Comparison of ENCODE assay signal across 8 cellular contexts in genomic region chr14:52706286-52706685, GRCh38. TPM values are rescaled to one million over a fixed set of nuclear protein-coding genes. Genes with fewer than 3 reads are reported as not detected.
A peak's percentile ranks its signal among the peaks of the same experiment; 100 is the strongest.
DNase-seq lines count a peak whose midpoint lies in the region; ATAC-seq and TF ChIP-seq lines count a peak whose summit lies in the region.

No MANE protein-coding gene starts in this region.

- WGBS in hepatocyte (ENCODE audit: low lambda C conversion rate, missing lambda C conversion rate), result 91% methylated on average over 5 of the region's 5 CpGs

- peaks cover 0 to 40% (median 4%) of the 10 kb centered on the region in 3 donors for H3K36me3 Mint-ChIP-seq in CD8-positive, alpha-beta memory T cell
- peaks cover 43% of the 10 kb centered on the region for H3K36me3 Mint-ChIP-seq in activated T-helper 17 cell treated with anti-CD3 and anti-CD28 coated beads, Interleukin-2, amount 50 U/mL, for 72 hours (ENCODE audit: low read depth)

- no peaks in the 10 kb centered on the region for H3K27me3 ChIP-seq in CD8-positive, alpha-beta memory T cell (ENCODE audit: insufficient read depth, low read length, poor library complexity, severe bottlenecking)
- no peaks in the 10 kb centered on the region for H3K27me3 ChIP-seq in MM.1S (replicated peaks; ENCODE audit: insufficient read depth, low read length)
- H3K27me3 ChIP-seq in hepatocyte, result no peaks in the 10 kb centered on the region

- DNase-seq in CD8-positive, alpha-beta memory T cell, result peak in 4 of 5 donors; percentile 30 to 54 (median 37)
- DNase-seq in MM.1S (no peak), hepatocyte (ENCODE audit: low spot score) (peak; percentile 41), NCI-H345 (lab: John Stamatoyannopoulos, UW) (no peak), left colon (no peak)
- peak; percentile 55 for DNase-seq in stimulated activated CD4-positive, alpha-beta T cell treated with anti-CD3 and anti-CD28 coated beads, Interleukin-4, amount 100 ng/mL, for 24 hours

- TF ChIP-seq CTCF in MM.1S (IDR thresholded peaks at IDR 0.05; ENCODE audit: low read length) (no peak), hepatocyte (IDR thresholded peaks at IDR 0.05; ENCODE audit: poor library complexity) (no peak)

- POLR2A ChIA-PET in CD8-positive, alpha-beta memory T cell (lab: Charles Lee), result interaction anchor here (0.6 to 1.7 kb wide), 4 partner anchors 11 to 154 kb away, joined by 3 to 8 read pairs (median 6); partner anchors contain the start of genes ERO1A and TXNDC16

- H3K4me1 Mint-ChIP-seq in CD8-positive, alpha-beta memory T cell, result peaks cover 34 to 55% (median 54%) of the 10 kb centered on the region in 3 donors
- peaks cover 12% of the 10 kb centered on the region for H3K4me1 Mint-ChIP-seq in activated T-helper 17 cell treated with anti-CD3 and anti-CD28 coated beads, Interleukin-2, amount 50 U/mL, for 72 hours

- no peaks in the 10 kb centered on the region for H4K20me1 ChIP-seq in MM.1S (ENCODE audit: insufficient read depth, low read length)
- H4K20me1 ChIP-seq in hepatocyte (ENCODE audit: insufficient read depth, poor library complexity, severe bottlenecking), result peaks cover 11% of the 10 kb centered on the region

- H3K9me3 Mint-ChIP-seq in CD8-positive, alpha-beta memory T cell, result no peaks in the 10 kb centered on the region
- H3K9me3 Mint-ChIP-seq in activated T-helper 17 cell treated with anti-CD3 and anti-CD28 coated beads, Interleukin-2, amount 50 U/mL, for 72 hours, result no peaks in the 10 kb centered on the region

- H3K79me2 ChIP-seq in MM.1S (ENCODE audit: low read length) (peaks cover 36% of the 10 kb centered on the region), hepatocyte (peaks cover 41% of the 10 kb centered on the region)

- H3K36me3 ChIP-seq in CD8-positive, alpha-beta memory T cell (ENCODE audit: insufficient read depth, low read length), result peaks cover 7% of the 10 kb centered on the region
- H3K36me3 ChIP-seq in MM.1S (replicated peaks; ENCODE audit: insufficient read depth, low read length) (no peaks in the 10 kb centered on the region), hepatocyte (replicated peaks; ENCODE audit: insufficient read depth, low read depth) (peaks cover 4% of the 10 kb centered on the region)

- no peaks in the 10 kb centered on the region for H3K9me3 ChIP-seq in CD8-positive, alpha-beta memory T cell (ENCODE audit: low read length)
- H3K9me3 ChIP-seq in MM.1S (replicated peaks; ENCODE audit: insufficient read depth, low read length) (no peaks in the 10 kb centered on the region), hepatocyte (ENCODE audit: low read depth) (no peaks in the 10 kb centered on the region)

- H3K4me1 ChIP-seq in CD8-positive, alpha-beta memory T cell (ENCODE audit: insufficient read depth, low read length), result peaks cover 23% of the 10 kb centered on the region
- H3K4me1 ChIP-seq in MM.1S (ENCODE audit: low read length) (no peaks in the 10 kb centered on the region), hepatocyte (ENCODE audit: insufficient read depth) (peaks cover 8% of the 10 kb centered on the region)

- H2AFZ ChIP-seq in MM.1S (ENCODE audit: low read length) (peak overlapping the region; percentile 93), hepatocyte (peak overlapping the region; percentile 60)

- no peaks in the 10 kb centered on the region for H3F3A ChIP-seq in MM.1S (ENCODE audit: insufficient read depth, low read length)

- H3K9me2 ChIP-seq in MM.1S (replicated peaks; ENCODE audit: insufficient read depth, low read length) (no peaks in the 10 kb centered on the region), hepatocyte (replicated peaks; ENCODE audit: insufficient read depth) (no peaks in the 10 kb centered on the region)

- CTCF ChIA-PET in CD8-positive, alpha-beta memory T cell (lab: Charles Lee), result interaction anchor here (1.0 to 1.2 kb wide), 2 partner anchors 36 to 71 kb away, joined by 3 read pairs; no protein-coding TSS in a partner anchor

- peak overlapping the region; percentile 96 for H3K4me3 ChIP-seq in CD8-positive, alpha-beta memory T cell (ENCODE audit: low read length)
- peak overlapping the region; percentile 65; the same call in 1 of the 2 replicates for H3K4me3 ChIP-seq in MM.1S (ENCODE audit: low read length)
- peak overlapping the region; percentile 37 for H3K4me3 ChIP-seq in hepatocyte

- peaks cover 0 to under 1% of the 10 kb centered on the region in 2 donors for H3K27me3 Mint-ChIP-seq in CD8-positive, alpha-beta memory T cell
- no peaks in the 10 kb centered on the region for H3K27me3 Mint-ChIP-seq in activated T-helper 17 cell treated with anti-CD3 and anti-CD28 coated beads, Interleukin-2, amount 50 U/mL, for 72 hours

- intact Hi-C loops in left colon (cut with DNase I, micrococcal nuclease), result no loop called here

- H3K27ac ChIP-seq in CD8-positive, alpha-beta memory T cell (ENCODE audit: low read depth, low read length), result peak overlapping the region; percentile 81
- peak overlapping the region; percentile 61; the same call in 1 of the 2 replicates for H3K27ac ChIP-seq in MM.1S (ENCODE audit: low read length)
- peak overlapping the region; percentile 95 for H3K27ac ChIP-seq in hepatocyte

- peak overlapping the region; percentile 89 to 99 (median 98) for H3K27ac Mint-ChIP-seq in CD8-positive, alpha-beta memory T cell
- peak overlapping the region; percentile 96 for H3K27ac Mint-ChIP-seq in activated T-helper 17 cell treated with anti-CD3 and anti-CD28 coated beads, Interleukin-2, amount 50 U/mL, for 72 hours

- peak overlapping the region; percentile 85; the same call in 1 of the 2 replicates for H3K9ac ChIP-seq in MM.1S (ENCODE audit: low read length)

- peak; percentile 71 for ATAC-seq in activated T-helper 17 cell treated with anti-CD3 and anti-CD28 coated beads, Interleukin-2, amount 50 U/mL, for 72 hours (replicated peaks)
- no peak for ATAC-seq in HG02973 (IDR thresholded peaks at IDR 0.05; ENCODE audit: unreplicated experiment)
- no peak for ATAC-seq in left colon

- H3K4me2 ChIP-seq in MM.1S (ENCODE audit: low read depth, low read length) (peak overlapping the region; percentile 57), hepatocyte (peak overlapping the region; percentile 74)

- H3K4me3 Mint-ChIP-seq in CD8-positive, alpha-beta memory T cell, result peak overlapping the region; percentile 98 to 100 (median 99)
- H3K4me3 Mint-ChIP-seq in activated T-helper 17 cell treated with anti-CD3 and anti-CD28 coated beads, Interleukin-2, amount 50 U/mL, for 72 hours, result peak overlapping the region; percentile 96

RNA-seq across cellular contexts. Expression of gene PSMC6, which starts 0.7 kb away (rescaled TPM):
- 100 to 1,000 TPM; 113 to 123 TPM for total RNA-seq in CD8-positive, alpha-beta memory T cell
- 54.3 TPM for polyA plus RNA-seq in CD8-positive, alpha-beta memory T cell
- 100 to 1,000 TPM in 1 of 2 donors, 10 to 100 TPM in 1; 90.0 to 122 TPM for total RNA-seq in activated T-helper 17 cell treated with anti-CD3 and anti-CD28 coated beads, Interleukin-2, amount 50 U/mL, for 72 hours
- total RNA-seq in hepatocyte (134 and 141 TPM in 2 replicates), left colon (10 to 100 TPM; 61.6 to 61.9 TPM)
- polyA plus RNA-seq in hepatocyte, result 79.0 and 89.8 TPM in 2 replicates

RNA-seq across cellular contexts. Expression of gene ERO1A, which starts 10.9 kb away (rescaled TPM):
- 10 to 100 TPM; 87.6 to 96.6 TPM for total RNA-seq in CD8-positive, alpha-beta memory T cell
- polyA plus RNA-seq in CD8-positive, alpha-beta memory T cell, result 47.0 TPM
- total RNA-seq in activated T-helper 17 cell treated with anti-CD3 and anti-CD28 coated beads, Interleukin-2, amount 50 U/mL, for 72 hours, result 100 to 1,000 TPM; 220 to 329 TPM
- 80.6 and 91.1 TPM in 2 replicates for total RNA-seq in hepatocyte
- 32.2 and 41.6 TPM in 2 replicates for polyA plus RNA-seq in hepatocyte
- 10 to 100 TPM; 61.0 to 70.8 TPM for total RNA-seq in left colon

RNA-seq across cellular contexts. Expression of gene STYX, which starts 23.7 kb away (rescaled TPM):
- 10 to 100 TPM; 20.9 to 21.2 TPM for total RNA-seq in CD8-positive, alpha-beta memory T cell
- polyA plus RNA-seq in CD8-positive, alpha-beta memory T cell, result 25.4 TPM
- 10 to 100 TPM; 13.4 to 14.0 TPM for total RNA-seq in activated T-helper 17 cell treated with anti-CD3 and anti-CD28 coated beads, Interleukin-2, amount 50 U/mL, for 72 hours
- total RNA-seq in hepatocyte (19.9 and 21.5 TPM in 2 replicates), left colon (10 to 100 TPM in 1 of 2 donors, 1 to 10 TPM in 1; 8.5 to 10.1 TPM)
- 7.1 and 8.1 TPM in 2 replicates for polyA plus RNA-seq in hepatocyte

Comparison
In these comparisons a context has a peak if more than half of its experiments do, and no peak if none do; other contexts are left out.
1. DNase-seq: peak in CD8-positive, alpha-beta memory T cell (4 of 5), hepatocyte (single experiment) and stimulated activated CD4-positive, alpha-beta T cell treated with anti-CD3 and anti-CD28 coated beads, Interleukin-4, amount 100 ng/mL, for 24 hours (single experiment); none in MM.1S (single experiment), NCI-H345 (single experiment) and left colon (0 of 2).
2. H3K4me3 ChIP-seq: peak in every context shown above with its lines; median percentile 96 in CD8-positive, alpha-beta memory T cell; 65 in MM.1S; 37 in hepatocyte.
3. Peak in every context shown above with its lines, with median percentiles within 50 percentile points of each other: H3K27ac ChIP-seq.